1 cellular context compared by ENCODE assay signal in genomic region chr13:49893591-49893990, GRCh38.
TF ChIP-seq lines count a peak whose summit lies in the region.

No MANE protein-coding gene starts in this region.

TF ChIP-seq in HepG2, 621 proteins besides CTCF, POLR2A, EP300 and RAD21 (continued from another document and continues in another):
- no peak for TF ChIP-seq TFE3 (CRISPR knock-in tag; IDR thresholded peaks at IDR 0.05)
- no peak for TF ChIP-seq ZMYM3 (CRISPR knock-in tag; IDR thresholded peaks at IDR 0.05)
- TF ChIP-seq SOX5 (CRISPR knock-in tag; IDR thresholded peaks at IDR 0.05; ENCODE audit: borderline replicate concordance) = peak; percentile 50; the same call in 1 of the 2 replicates
- TF ChIP-seq ZNF678 (CRISPR knock-in tag; IDR thresholded peaks at IDR 0.05) = no peak
- no peak for TF ChIP-seq ZSCAN20 (CRISPR knock-in tag; IDR thresholded peaks at IDR 0.05; ENCODE audit: borderline replicate concordance)
- no peak for TF ChIP-seq ZBTB33 (CRISPR knock-in tag; IDR thresholded peaks at IDR 0.05)
- no peak; the same call in 1 of the 2 replicates for TF ChIP-seq PATZ1 (CRISPR knock-in tag; IDR thresholded peaks at IDR 0.05)
- TF ChIP-seq RXRB (CRISPR knock-in tag; IDR thresholded peaks at IDR 0.05; ENCODE audit: borderline replicate concordance) = 0 out of 2 replicates have a peak, but pooled peaks have one; percentile 37
- TF ChIP-seq HMG20A (CRISPR knock-in tag; IDR thresholded peaks at IDR 0.05; ENCODE audit: borderline replicate concordance) = peak; percentile 75; the same call in 1 of the 2 replicates
- no peak for TF ChIP-seq HNF1A (IDR thresholded peaks at IDR 0.05; ENCODE audit: low read depth)
- no peak for TF ChIP-seq HNF1A (CRISPR knock-in tag; IDR thresholded peaks at IDR 0.05; ENCODE audit: borderline replicate concordance)
- no peak for TF ChIP-seq ZNF552 (CRISPR knock-in tag; IDR thresholded peaks at IDR 0.05; ENCODE audit: borderline replicate concordance)
- TF ChIP-seq PAWR (CRISPR knock-in tag; IDR thresholded peaks at IDR 0.05; ENCODE audit: borderline replicate concordance) = no peak
- no peak for TF ChIP-seq HNRNPUL1 (IDR thresholded peaks at IDR 0.05; ENCODE audit: low read depth, low read length)
- no peak for TF ChIP-seq TAF15 (IDR thresholded peaks at IDR 0.05; ENCODE audit: low read depth, low read length, poor library complexity, severe bottlenecking)
- TF ChIP-seq, protein P1, sequence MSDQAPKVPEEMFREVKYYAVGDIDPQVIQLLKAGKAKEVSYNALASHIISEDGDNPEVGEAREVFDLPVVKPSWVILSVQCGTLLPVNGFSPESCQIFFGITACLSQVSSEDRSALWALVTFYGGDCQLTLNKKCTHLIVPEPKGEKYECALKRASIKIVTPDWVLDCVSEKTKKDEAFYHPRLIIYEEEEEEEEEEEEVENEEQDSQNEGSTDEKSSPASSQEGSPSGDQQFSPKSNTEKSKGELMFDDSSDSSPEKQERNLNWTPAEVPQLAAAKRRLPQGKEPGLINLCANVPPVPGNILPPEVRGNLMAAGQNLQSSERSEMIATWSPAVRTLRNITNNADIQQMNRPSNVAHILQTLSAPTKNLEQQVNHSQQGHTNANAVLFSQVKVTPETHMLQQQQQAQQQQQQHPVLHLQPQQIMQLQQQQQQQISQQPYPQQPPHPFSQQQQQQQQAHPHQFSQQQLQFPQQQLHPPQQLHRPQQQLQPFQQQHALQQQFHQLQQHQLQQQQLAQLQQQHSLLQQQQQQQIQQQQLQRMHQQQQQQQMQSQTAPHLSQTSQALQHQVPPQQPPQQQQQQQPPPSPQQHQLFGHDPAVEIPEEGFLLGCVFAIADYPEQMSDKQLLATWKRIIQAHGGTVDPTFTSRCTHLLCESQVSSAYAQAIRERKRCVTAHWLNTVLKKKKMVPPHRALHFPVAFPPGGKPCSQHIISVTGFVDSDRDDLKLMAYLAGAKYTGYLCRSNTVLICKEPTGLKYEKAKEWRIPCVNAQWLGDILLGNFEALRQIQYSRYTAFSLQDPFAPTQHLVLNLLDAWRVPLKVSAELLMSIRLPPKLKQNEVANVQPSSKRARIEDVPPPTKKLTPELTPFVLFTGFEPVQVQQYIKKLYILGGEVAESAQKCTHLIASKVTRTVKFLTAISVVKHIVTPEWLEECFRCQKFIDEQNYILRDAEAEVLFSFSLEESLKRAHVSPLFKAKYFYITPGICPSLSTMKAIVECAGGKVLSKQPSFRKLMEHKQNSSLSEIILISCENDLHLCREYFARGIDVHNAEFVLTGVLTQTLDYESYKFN (CRISPR knock-in tag; conservative IDR thresholded peaks at IDR 0.05) = peak; percentile 34; the same call in 1 of the 2 replicates
- TF ChIP-seq ZNF124 (CRISPR knock-in tag; IDR thresholded peaks at IDR 0.05) = no peak
- no peak for TF ChIP-seq ZNF567 (CRISPR knock-in tag; IDR thresholded peaks at IDR 0.05; ENCODE audit: borderline replicate concordance)
- no peak for TF ChIP-seq NFKBIZ (CRISPR knock-in tag; IDR thresholded peaks at IDR 0.05)
- TF ChIP-seq BCL6 (CRISPR knock-in tag; IDR thresholded peaks at IDR 0.05) = peak; percentile 92
- no peak for TF ChIP-seq PRDM10 (CRISPR knock-in tag; IDR thresholded peaks at IDR 0.05; ENCODE audit: low read depth)
- no peak for TF ChIP-seq ZMYM2 (CRISPR knock-in tag; IDR thresholded peaks at IDR 0.05)
- TF ChIP-seq HOXA5 (CRISPR knock-in tag; IDR thresholded peaks at IDR 0.05) = peak; percentile 73
- TF ChIP-seq RNF2 (conservative IDR thresholded peaks at IDR 0.05; ENCODE audit: low read depth) = no peak
- TF ChIP-seq ZNF12 (CRISPR knock-in tag; IDR thresholded peaks at IDR 0.05) = peak; percentile 58; the same call in 1 of the 2 replicates
- TF ChIP-seq TRAFD1 (CRISPR knock-in tag; IDR thresholded peaks at IDR 0.05; ENCODE audit: borderline replicate concordance) = no peak
- no peak for TF ChIP-seq ZNF746 (CRISPR knock-in tag; IDR thresholded peaks at IDR 0.05)
- TF ChIP-seq ZNF510 (CRISPR knock-in tag; IDR thresholded peaks at IDR 0.05; ENCODE audit: low read depth) = no peak
- no peak for TF ChIP-seq ZNF615 (CRISPR knock-in tag; IDR thresholded peaks at IDR 0.05; ENCODE audit: borderline replicate concordance)
- no peak for TF ChIP-seq BCL3 (CRISPR knock-in tag; IDR thresholded peaks at IDR 0.05)
- 0 out of 2 replicates have a peak, but pooled peaks have one; percentile 32 for TF ChIP-seq ZBTB34 (CRISPR knock-in tag; IDR thresholded peaks at IDR 0.05)
- no peak for TF ChIP-seq FLYWCH1 (CRISPR knock-in tag; IDR thresholded peaks at IDR 0.05)
- no peak for TF ChIP-seq ZNF33B (CRISPR knock-in tag; IDR thresholded peaks at IDR 0.05)
- no peak for TF ChIP-seq AHR (CRISPR knock-in tag; IDR thresholded peaks at IDR 0.05)
